ENCODE assay signal across 9 cellular contexts in the genomic region with DNA sequence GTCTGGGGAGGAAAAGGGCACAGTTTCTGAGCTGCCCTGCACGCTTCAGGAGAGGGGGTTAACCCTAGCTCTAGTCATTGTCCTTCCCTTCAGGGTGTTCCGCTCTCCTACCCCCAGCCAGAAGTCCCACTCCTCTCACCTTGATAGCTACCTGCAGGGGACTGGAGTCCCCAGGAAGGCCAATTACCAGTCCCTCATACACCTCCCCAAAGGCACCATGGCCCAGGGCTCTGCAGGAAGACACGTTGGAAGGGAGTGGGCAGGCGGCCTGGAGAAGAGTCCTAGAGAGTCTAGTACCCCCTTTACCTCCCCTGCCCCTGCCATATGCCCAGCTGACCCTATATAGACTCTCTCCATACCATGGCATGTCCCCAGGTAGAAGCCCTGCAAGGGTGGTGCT. TPM values are rescaled to one million over a fixed set of nuclear protein-coding genes. Genes with fewer than 3 reads are reported as not detected.
"Had no signal": no experiment of that assay in that cellular context is flagged by ENCODE, and none has a peak within 500 bp of the region (broad histone marks: within the 10 kb centered on the region; RNA-seq: fewer than 3 reads in every experiment).

No MANE protein-coding gene starts in this region.

- H2AFZ ChIP-seq: GM23248 had no signal

- H3K9ac ChIP-seq: GM23248 had no signal

- H3K27ac ChIP-seq: GM23248 had no signal

- H3K4me1 ChIP-seq: HAP-1 had no signal

- FAIRE-seq: HTR-8/SVneo had no signal

- ATAC-seq: HCT116 had no signal

- H3K9me3 ChIP-seq: HAP-1 had no signal

- DNase-seq: GM23248, GOT3, H7, HFFc6, KG1 had no signal

- H3K4me3 ChIP-seq: GM23248, HAP-1 had no signal

RNA-seq across cellular contexts. Expression of a gene that starts 7.9 kb away (rescaled TPM):
- total RNA-seq: GM23248 had no signal
- polyA plus RNA-seq: GM23248 had no signal

RNA-seq across cellular contexts. Expression of a gene that starts 12.1 kb away (rescaled TPM):
- polyA plus RNA-seq: IgD-negative memory B cell had no signal

RNA-seq across cellular contexts. Expression of a gene that starts 53.2 kb away (rescaled TPM):
- polyA plus RNA-seq: IgD-negative memory B cell had no signal
